ENCODE assay signal across 8 cellular contexts in the genomic region with DNA sequence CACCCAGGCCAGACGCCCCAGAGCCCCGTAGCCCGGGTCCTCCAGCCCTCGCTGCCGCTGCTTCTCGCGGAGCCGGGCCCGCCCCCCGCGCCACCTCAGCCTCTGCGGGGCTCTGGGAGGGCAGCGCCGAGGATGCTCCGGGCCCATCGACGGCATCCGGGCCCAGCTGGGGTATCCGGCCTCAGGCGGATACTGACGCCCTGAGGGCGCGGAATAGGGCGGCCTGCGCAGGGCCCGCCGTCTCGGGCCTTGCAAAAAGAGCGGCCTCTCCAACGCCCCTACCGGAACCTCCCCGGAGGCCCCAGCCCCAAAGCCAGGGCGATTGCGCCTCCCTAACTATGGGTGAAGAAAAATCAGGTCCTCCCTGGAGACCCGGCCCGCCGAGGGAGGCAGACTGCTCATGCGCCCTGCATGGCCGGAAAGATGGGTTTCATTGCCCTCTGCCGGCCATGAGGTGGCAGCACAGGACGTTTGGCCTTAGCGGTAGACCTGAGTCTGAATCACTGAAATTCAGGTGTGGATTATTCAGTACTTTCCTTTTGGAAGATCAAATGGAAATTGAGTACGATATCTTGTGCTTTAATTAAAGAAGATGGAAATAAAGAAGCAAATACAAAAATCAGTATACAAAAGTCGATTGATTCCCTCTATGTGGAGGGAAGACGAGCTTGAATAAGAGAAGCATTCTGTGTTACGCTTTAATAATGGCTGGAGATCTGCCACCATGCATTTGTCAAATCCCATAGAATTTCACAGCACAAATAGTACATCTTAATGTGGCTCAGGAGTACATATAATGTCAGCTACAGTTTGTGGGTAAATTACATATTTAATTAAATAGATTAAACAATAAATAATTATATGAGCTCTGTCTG. TPM values are rescaled to one million over a fixed set of nuclear protein-coding genes. Genes with fewer than 3 reads are reported as not detected.
A peak's percentile ranks its signal among the peaks of the same experiment; 100 is the strongest.
DNase-seq lines count a peak whose midpoint lies in the region; FAIRE-seq and TF ChIP-seq lines count a peak whose summit lies in the region.
"Not testable (repeated sequence)": the region's sequence is repeated elsewhere in the genome, so short reads cannot be mapped to it uniquely, and the experiment has no call there.

No MANE protein-coding gene starts in this region.

- H3K4me3 ChIP-seq in epithelial cell of proximal tubule (ENCODE audit: low read depth, low read length) = peak overlapping the region; percentile 59

- FAIRE-seq in A204.1 (lab: Jason Lieb, UNC) = peak; percentile 79
- peak; percentile 76 for FAIRE-seq in GM12891 (lab: Jason Lieb, UNC)

- TF ChIP-seq POLR2A in GM12891 (IDR thresholded peaks at IDR 0.05; ENCODE audit: low read depth, low read length) = not testable (repeated sequence)

- peak; percentile 53 for DNase-seq in GM12891 (ENCODE audit: insufficient read length, low spot score)
- DNase-seq in NCI-H1436 (lab: John Stamatoyannopoulos, UW) = peak; percentile 72
- peak; percentile 31 for DNase-seq in SKM-1 treated with dmso at 0.1 percent for 144 hours (lab: John Stamatoyannopoulos, UW; ENCODE audit: unreplicated experiment)
- peak; percentile 73 for DNase-seq in activated T-helper 9 cell treated with anti-CD3 and anti-CD28 coated beads, Interleukin-2, amount 50 U/mL, for 16 hours (ENCODE audit: low read depth)
- not testable (repeated sequence) for DNase-seq in epithelial cell of proximal tubule (ENCODE audit: low read depth)
- peak; percentile 76 to 79 for DNase-seq in lung microvascular endothelial cell (ENCODE audit: low read depth in 2 of 2)
- peak; percentile 87 for DNase-seq in stimulated activated CD4-positive, alpha-beta T cell treated with anti-CD3 and anti-CD28 coated beads, Interleukin-15, amount 100 ng/mL, for 24 hours

- TF ChIP-seq CTCF in epithelial cell of proximal tubule (conservative IDR thresholded peaks at IDR 0.05; ENCODE audit: low read depth, low read length) = peak; percentile 70

RNA-seq across cellular contexts. Expression of gene DEFB108B, which starts 19.3 kb away (rescaled TPM):
- polyA plus RNA-seq in GM12891 (2012; ENCODE audit: low read depth, missing spikeins) = not detected
- total RNA-seq in epithelial cell of proximal tubule = not detected in 2 replicates
- not detected in 2 replicates for total RNA-seq in lung microvascular endothelial cell
